20 cellular contexts compared by ENCODE assay signal in the genomic region with DNA sequence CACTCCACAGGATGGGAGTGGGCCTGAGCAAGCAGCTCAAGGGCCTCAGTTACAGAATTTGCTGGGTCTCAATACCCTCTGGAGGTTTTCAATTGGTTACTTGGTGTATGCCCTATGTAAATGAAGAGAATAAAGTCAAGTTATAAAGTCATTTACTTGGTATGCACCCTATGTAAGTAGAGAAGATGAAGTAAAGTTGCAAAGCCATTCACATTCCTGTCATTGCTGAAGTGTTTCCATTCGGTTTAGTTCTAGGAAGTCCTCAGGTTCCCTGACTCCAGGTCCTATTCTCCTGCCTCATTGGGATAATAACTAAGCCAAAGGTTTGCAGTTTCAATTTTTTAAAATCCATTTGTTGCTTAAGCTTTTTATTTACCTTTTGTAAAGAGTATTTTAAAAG.
"Had no signal": no experiment of that assay in that cellular context is flagged by ENCODE, and none has a peak within 500 bp of the region (broad histone marks: within the 10 kb centered on the region; RNA-seq: fewer than 3 reads in every experiment).

No MANE protein-coding gene starts in this region.

- H3K4me1 ChIP-seq: heart left ventricle, left ventricle myocardium inferior, parathyroid adenoma, tibial nerve had no signal

- H2AFZ ChIP-seq: parathyroid adenoma had no signal

- H3K27ac ChIP-seq: heart left ventricle, left ventricle myocardium inferior, neutrophil, parathyroid adenoma, tibial nerve had no signal

- H3K4me3 ChIP-seq: heart left ventricle, left ventricle myocardium inferior, tibial nerve had no signal

- H3K27ac Mint-ChIP-seq: activated CD4-positive, alpha-beta T cell treated with anti-CD3 and anti-CD28 coated beads, Interleukin-2, amount 10 ng/mL, durations not matched to agents 24 days and 14 days; activated naive CD8-positive, alpha-beta T cell; dendritic cell treated with granulocyte-macrophage colony-stimulating factor and Interleukin-4, amounts not matched to agents 40 ng/mL and 50 ng/mL, for 4 days; memory B cell; natural killer cell; stimulated activated naive B cell treated with anti-CD40 and anti-IgM and Interleukin-4, amounts not matched to agents 10 μg/mL and 1 μg/mL and 100 μg/mL, for 72 hours; T-helper 17 cell; WTC11 had no signal

- ATAC-seq: heart left ventricle; natural killer cell; stimulated activated naive B cell treated with anti-CD40 and anti-IgM and Interleukin-4, amounts not matched to agents 10 μg/mL and 1 μg/mL and 100 μg/mL, for 72 hours; T-helper 17 cell; WTC11 had no signal

- H3K79me2 ChIP-seq: parathyroid adenoma had no signal

- H3K9ac ChIP-seq: parathyroid adenoma had no signal

- H3K36me3 ChIP-seq: heart left ventricle, left ventricle myocardium inferior, neutrophil, tibial nerve had no signal

- H3K4me3 Mint-ChIP-seq: activated CD4-positive, alpha-beta T cell treated with anti-CD3 and anti-CD28 coated beads, Interleukin-2, amount 10 ng/mL, durations not matched to agents 24 days and 14 days; activated naive CD8-positive, alpha-beta T cell; dendritic cell treated with granulocyte-macrophage colony-stimulating factor and Interleukin-4, amounts not matched to agents 40 ng/mL and 50 ng/mL, for 4 days; memory B cell; natural killer cell; stimulated activated naive B cell treated with anti-CD40 and anti-IgM and Interleukin-4, amounts not matched to agents 10 μg/mL and 1 μg/mL and 100 μg/mL, for 72 hours; T-helper 17 cell; WTC11 had no signal

- H3K4me1 Mint-ChIP-seq: activated CD4-positive, alpha-beta T cell treated with anti-CD3 and anti-CD28 coated beads, Interleukin-2, amount 10 ng/mL, durations not matched to agents 24 days and 14 days; memory B cell; natural killer cell; stimulated activated naive B cell treated with anti-CD40 and anti-IgM and Interleukin-4, amounts not matched to agents 10 μg/mL and 1 μg/mL and 100 μg/mL, for 72 hours; T-helper 17 cell had no signal

- DNase-seq: activated CD4-positive, alpha-beta T cell treated with anti-CD3 and anti-CD28 coated beads, Interleukin-2, amount 10 ng/mL, durations not matched to agents 24 days and 14 days; activated gamma-delta T cell treated with Interleukin-2 at 50 U/mL for 16 hours; cerebellar nuclear complex; effector memory CD4-positive, alpha-beta T cell; heart left ventricle; islet precursor cell; left ventricle myocardium inferior; natural killer cell; stimulated activated CD4-positive, alpha-beta T cell treated with anti-CD3 and anti-CD28 coated beads, Interleukin-4, amount 100 ng/mL, for 1 hour; stimulated activated naive B cell treated with anti-CD40 and anti-IgM and Interleukin-4, amounts not matched to agents 10 μg/mL and 1 μg/mL and 100 μg/mL, for 72 hours; substantia nigra; T-helper 17 cell had no signal

- FAIRE-seq: frontal cortex had no signal

- H3K9me3 ChIP-seq: neutrophil had no signal

- H3K27me3 Mint-ChIP-seq: activated CD4-positive, alpha-beta T cell treated with anti-CD3 and anti-CD28 coated beads, Interleukin-2, amount 10 ng/mL, durations not matched to agents 24 days and 14 days; activated naive CD8-positive, alpha-beta T cell; dendritic cell treated with granulocyte-macrophage colony-stimulating factor and Interleukin-4, amounts not matched to agents 40 ng/mL and 50 ng/mL, for 4 days; memory B cell; stimulated activated naive B cell treated with anti-CD40 and anti-IgM and Interleukin-4, amounts not matched to agents 10 μg/mL and 1 μg/mL and 100 μg/mL, for 72 hours; T-helper 17 cell had no signal

- H3K36me3 Mint-ChIP-seq: activated naive CD8-positive, alpha-beta T cell; memory B cell; natural killer cell; stimulated activated naive B cell treated with anti-CD40 and anti-IgM and Interleukin-4, amounts not matched to agents 10 μg/mL and 1 μg/mL and 100 μg/mL, for 72 hours had no signal

- H3K27me3 ChIP-seq: heart left ventricle, neutrophil, tibial nerve had no signal
